Comparison of ENCODE assay signal across 10 cellular contexts in genomic region chr3:38005076-38006020, GRCh38. TPM values are rescaled to one million over a fixed set of nuclear protein-coding genes. Genes with fewer than 3 reads are reported as not detected.
DNase-seq lines count a peak whose midpoint lies in the region; ATAC-seq, FAIRE-seq and TF ChIP-seq lines count a peak whose summit lies in the region.
"Had no signal": no experiment of that assay in that cellular context is flagged by ENCODE, and none has a peak within 500 bp of the region (broad histone marks: within the 10 kb centered on the region; RNA-seq: fewer than 3 reads in every experiment).

No MANE protein-coding gene starts in this region.

- H3K79me2 ChIP-seq in astrocyte (ENCODE audit: insufficient read depth, low read length) (no peaks in the 10 kb centered on the region), hepatocyte (no peaks in the 10 kb centered on the region)

- ATAC-seq in GM18907 (IDR thresholded peaks at IDR 0.05; ENCODE audit: unreplicated experiment), result no peak

- H3K36me3 ChIP-seq in astrocyte (ENCODE audit: insufficient read depth, low read length) (no peaks in the 10 kb centered on the region), hepatocyte (replicated peaks; ENCODE audit: insufficient read depth, low read depth) (no peaks in the 10 kb centered on the region)

- no peak overlapping the region for H3K27ac ChIP-seq in astrocyte (ENCODE audit: low read depth, low read length)
- H3K27ac ChIP-seq in hepatocyte, result peak overlapping the region; percentile 74

- TF ChIP-seq CTCF in astrocyte (IDR thresholded peaks at IDR 0.05; ENCODE audit: insufficient read depth, low read depth, low read length) (no peak), hepatocyte (IDR thresholded peaks at IDR 0.05; ENCODE audit: poor library complexity) (no peak), progenitor cell of endocrine pancreas (IDR thresholded peaks at IDR 0.05; ENCODE audit: unreplicated experiment) (no peak)

- H2AFZ ChIP-seq in astrocyte (ENCODE audit: low read depth, low read length) (no peak overlapping the region), hepatocyte (no peak overlapping the region)

- no peak overlapping the region for H3K9ac ChIP-seq in astrocyte (ENCODE audit: low read length)

- H3K9me3 Mint-ChIP-seq in astrocyte (ENCODE audit: unreplicated experiment) (no peaks in the 10 kb centered on the region), progenitor cell of endocrine pancreas (ENCODE audit: low read depth) (no peaks in the 10 kb centered on the region)

- FAIRE-seq in astrocyte (lab: Jason Lieb, UNC), result no peak
- FAIRE-seq: D721Med had no signal

- H3K9me3 ChIP-seq in astrocyte (ENCODE audit: insufficient read depth, low read depth, low read length) (no peaks in the 10 kb centered on the region), hepatocyte (ENCODE audit: low read depth) (no peaks in the 10 kb centered on the region)

- H4K20me1 ChIP-seq in astrocyte (ENCODE audit: insufficient read depth, low read length) (peaks cover 6% of the 10 kb centered on the region), hepatocyte (ENCODE audit: insufficient read depth, poor library complexity, severe bottlenecking) (no peaks in the 10 kb centered on the region)

- H3K4me2 ChIP-seq in astrocyte (ENCODE audit: low read length) (peak overlapping the region; percentile 8), hepatocyte (peak overlapping the region; percentile 44)

- DNase-seq in COLO829 (ENCODE audit: low spot score), result peak; percentile 96
- DNase-seq in astrocyte (ENCODE audit: low read depth), result no peak
- DNase-seq in hepatocyte (ENCODE audit: low spot score), result no peak
- DNase-seq in progenitor cell of endocrine pancreas (ENCODE audit: low spot score, unreplicated experiment), result no peak
- no peak for DNase-seq in NK-92 (lab: John Stamatoyannopoulos, UW; ENCODE audit: unreplicated experiment)
- DNase-seq in NCI-H1417 treated with DMSO at 0.1 percent for 48 hours (lab: John Stamatoyannopoulos, UW), result no peak
- DNase-seq in NCI-H69 (lab: John Stamatoyannopoulos, UW), result no peak

- H3K27me3 Mint-ChIP-seq in astrocyte (ENCODE audit: low read depth, unreplicated experiment) (peaks cover 2% of the 10 kb centered on the region), progenitor cell of endocrine pancreas (no peaks in the 10 kb centered on the region)

- H3K36me3 Mint-ChIP-seq in astrocyte (ENCODE audit: low read depth, unreplicated experiment) (peaks cover 5% of the 10 kb centered on the region), progenitor cell of endocrine pancreas (ENCODE audit: insufficient read depth) (peaks cover 2% of the 10 kb centered on the region)

- H3K4me1 Mint-ChIP-seq in astrocyte (ENCODE audit: low read depth, unreplicated experiment), result peaks cover 5% of the 10 kb centered on the region
- peaks cover 20% of the 10 kb centered on the region for H3K4me1 Mint-ChIP-seq in progenitor cell of endocrine pancreas (ENCODE audit: low read depth)

- H3K27me3 ChIP-seq in astrocyte (ENCODE audit: insufficient read depth, low read length), result no peaks in the 10 kb centered on the region
- H3K27me3 ChIP-seq in hepatocyte, result no peaks in the 10 kb centered on the region

- H3K9me2 ChIP-seq in hepatocyte (replicated peaks; ENCODE audit: insufficient read depth), result no peaks in the 10 kb centered on the region

- no peak overlapping the region for H3K27ac Mint-ChIP-seq in astrocyte (ENCODE audit: unreplicated experiment)
- H3K27ac Mint-ChIP-seq in progenitor cell of endocrine pancreas, result peak overlapping the region; percentile 91

- no peak overlapping the region for H3K4me3 ChIP-seq in astrocyte (ENCODE audit: insufficient read depth, low read depth, low read length)
- no peak overlapping the region for H3K4me3 ChIP-seq in hepatocyte

- H3K4me1 ChIP-seq in astrocyte (ENCODE audit: insufficient read depth, low read length) (peaks cover 6% of the 10 kb centered on the region), hepatocyte (ENCODE audit: insufficient read depth) (peaks cover 28% of the 10 kb centered on the region)

- H3K4me3 Mint-ChIP-seq in astrocyte (ENCODE audit: unreplicated experiment) (no peak overlapping the region), progenitor cell of endocrine pancreas (ENCODE audit: low read depth) (no peak overlapping the region)

- 84% methylated on average over 15 of the region's 15 CpGs for WGBS in hepatocyte (ENCODE audit: low lambda C conversion rate, missing lambda C conversion rate)

RNA-seq across cellular contexts. Expression of gene VILL, which starts 14.8 kb away (rescaled TPM):
- 1.0 and 1.5 TPM in 2 replicates for total RNA-seq in astrocyte
- 47.0 and 47.4 TPM in 2 replicates for total RNA-seq in hepatocyte
- polyA plus RNA-seq in hepatocyte, result 39.3 and 39.7 TPM in 2 replicates
- total RNA-seq in progenitor cell of endocrine pancreas, result 6.8 and 7.6 TPM in 2 replicates

RNA-seq across cellular contexts. Expression of gene PLCD1, which starts 24.1 kb away (rescaled TPM):
- total RNA-seq in astrocyte, result 15.8 and 16.7 TPM in 2 replicates
- 17.1 and 22.6 TPM in 2 replicates for total RNA-seq in hepatocyte
- polyA plus RNA-seq in hepatocyte, result 21.7 and 24.8 TPM in 2 replicates
- 30.0 and 33.3 TPM in 2 replicates for total RNA-seq in progenitor cell of endocrine pancreas

RNA-seq across cellular contexts. Expression of gene DLEC1, which starts 33.7 kb away (rescaled TPM):
- total RNA-seq in astrocyte (0.19 and 0.54 TPM in 2 replicates), hepatocyte (0.23 and 0.68 TPM in 2 replicates), progenitor cell of endocrine pancreas (1.3 and 1.8 TPM in 2 replicates)
- polyA plus RNA-seq in hepatocyte, result 1.5 and 1.6 TPM in 2 replicates
- total RNA-seq: lung microvascular endothelial cell had no signal
